ENCODE assay signal across 29 cellular contexts in genomic region chr1:110763149-110763548, GRCh38.
"Had no signal": no experiment of that assay in that cellular context is flagged by ENCODE, and none has a peak within 500 bp of the region (broad histone marks: within the 10 kb centered on the region; RNA-seq: fewer than 3 reads in every experiment).

No MANE protein-coding gene starts in this region.

- H3K36me3 Mint-ChIP-seq: stimulated activated effector memory CD8-positive, alpha-beta T cell treated with anti-CD3 and anti-CD28 coated beads, Interleukin-12 subunit alpha, Interleukin-12 subunit beta, amount 100 ng/mL, for 72 hours; stimulated activated memory B cell treated with anti-CD40 and anti-IgM and Interleukin-4, amounts not matched to agents 10 μg/mL and 1 μg/mL and 100 μg/mL, for 72 hours; stimulated activated naive B cell treated with anti-CD40 and anti-IgM and Interleukin-4, amounts not matched to agents 10 μg/mL and 1 μg/mL and 100 μg/mL, for 72 hours; type B pancreatic cell had no signal

- ATAC-seq: stimulated activated effector memory CD8-positive, alpha-beta T cell treated with anti-CD3 and anti-CD28 coated beads, Interleukin-12 subunit alpha, Interleukin-12 subunit beta, amount 100 ng/mL, for 72 hours; stimulated activated memory B cell treated with anti-CD40 and anti-IgM and Interleukin-4, amounts not matched to agents 10 μg/mL and 1 μg/mL and 100 μg/mL, for 72 hours; stimulated activated naive B cell treated with anti-CD40 and anti-IgM and Interleukin-4, amounts not matched to agents 10 μg/mL and 1 μg/mL and 100 μg/mL, for 72 hours; stimulated activated naive CD8-positive, alpha-beta T cell treated with anti-CD3 and anti-CD28 coated beads, Interleukin-15, amount 100 ng/mL, for 72 hours; stimulated activated naive CD8-positive, alpha-beta T cell treated with anti-CD3 and anti-CD28 coated beads, Interleukin-15, Interleukin-2, amounts not matched to agents 100 U/mL and 50 U/mL, for 24 hours; upper lobe of right lung had no signal

- DNase-seq: stimulated activated CD4-positive, alpha-beta T cell treated with anti-CD3 and anti-CD28 coated beads, Interleukin-2, amount 100 ng/mL, for 48 hours; stimulated activated CD4-positive, alpha-beta T cell treated with anti-CD3 and anti-CD28 coated beads, Interleukin-4, amount 100 ng/mL, for 1 hour; stimulated activated CD4-positive, alpha-beta T cell treated with anti-CD3 and anti-CD28 coated beads, Interleukin-4, amount 100 ng/mL, for 24 hours; stimulated activated CD4-positive, alpha-beta T cell treated with anti-CD3 and anti-CD28 coated beads, Interleukin-4, amount 100 ng/mL, for 4 hours; stimulated activated CD8-positive, alpha-beta memory T cell treated with anti-CD3 and anti-CD28 coated beads, Interleukin-4, amount 100 ng/mL, for 48 hours; stimulated activated naive B cell treated with anti-CD40 and anti-IgM and Interleukin-4, amounts not matched to agents 10 μg/mL and 1 μg/mL and 100 μg/mL, for 72 hours; stimulated activated naive CD4-positive, alpha-beta T cell; stimulated activated naive CD4-positive, alpha-beta T cell treated with Interleukin-2 at 50 U/mL for 16 hours; stimulated activated naive CD8-positive, alpha-beta T cell treated with anti-CD3 and anti-CD28 coated beads, Interleukin-15, amount 100 ng/mL, for 72 hours; stimulated activated naive CD8-positive, alpha-beta T cell treated with anti-CD3 and anti-CD28 coated beads, Interleukin-15, Interleukin-2, amounts not matched to agents 100 U/mL and 50 U/mL, for 24 hours; stomach; substantia nigra; testis; thyroid gland; tibial artery; transverse colon; trophoblast cell; upper lobe of left lung; upper lobe of right lung; uterus had no signal

- H3K4me3 Mint-ChIP-seq: stimulated activated effector memory CD8-positive, alpha-beta T cell treated with anti-CD3 and anti-CD28 coated beads, Interleukin-12 subunit alpha, Interleukin-12 subunit beta, amount 100 ng/mL, for 72 hours; stimulated activated memory B cell treated with anti-CD40 and anti-IgM and Interleukin-4, amounts not matched to agents 10 μg/mL and 1 μg/mL and 100 μg/mL, for 72 hours; stimulated activated naive B cell treated with anti-CD40 and anti-IgM and Interleukin-4, amounts not matched to agents 10 μg/mL and 1 μg/mL and 100 μg/mL, for 72 hours; stimulated activated naive CD8-positive, alpha-beta T cell treated with anti-CD3 and anti-CD28 coated beads, Interleukin-15, amount 100 ng/mL, for 72 hours; stimulated activated naive CD8-positive, alpha-beta T cell treated with anti-CD3 and anti-CD28 coated beads, Interleukin-15, Interleukin-2, amounts not matched to agents 100 ng/mL and 50 ng/mL, for 24 hours; type B pancreatic cell had no signal

- H3K4me1 ChIP-seq: stomach, testis, thyroid gland, tibial artery, tibial nerve, upper lobe of right lung, uterus, vagina had no signal

- H3K36me3 ChIP-seq: stomach, suprapubic skin, thoracic aorta, thyroid gland, tibial artery, tibial nerve, transverse colon, upper lobe of left lung, upper lobe of right lung, uterus, vagina had no signal

- H3K9me3 ChIP-seq: stomach, suprapubic skin, testis, thoracic aorta, thyroid gland, tibial artery, tibial nerve, transverse colon, upper lobe of left lung, upper lobe of right lung, uterus, vagina had no signal

- H3K27me3 ChIP-seq: testis, thyroid gland, upper lobe of left lung, vagina had no signal

- H3K27ac ChIP-seq: stomach, suprapubic skin, testis, thoracic aorta, thyroid gland, tibial artery, tibial nerve, transverse colon, upper lobe of left lung, upper lobe of right lung, uterus, vagina had no signal

- H3K27ac Mint-ChIP-seq: stimulated activated effector memory CD8-positive, alpha-beta T cell treated with anti-CD3 and anti-CD28 coated beads, Interleukin-12 subunit alpha, Interleukin-12 subunit beta, amount 100 ng/mL, for 72 hours; stimulated activated memory B cell treated with anti-CD40 and anti-IgM and Interleukin-4, amounts not matched to agents 10 μg/mL and 1 μg/mL and 100 μg/mL, for 72 hours; stimulated activated naive B cell treated with anti-CD40 and anti-IgM and Interleukin-4, amounts not matched to agents 10 μg/mL and 1 μg/mL and 100 μg/mL, for 72 hours; stimulated activated naive CD8-positive, alpha-beta T cell treated with anti-CD3 and anti-CD28 coated beads, Interleukin-15, Interleukin-2, amounts not matched to agents 100 ng/mL and 50 ng/mL, for 24 hours; type B pancreatic cell had no signal

- H3K4me3 ChIP-seq: stomach, suprapubic skin, testis, thoracic aorta, thyroid gland, tibial artery, tibial nerve, transverse colon, upper lobe of left lung, upper lobe of right lung, uterus, vagina had no signal

- H3K9me3 Mint-ChIP-seq: stimulated activated effector memory CD8-positive, alpha-beta T cell treated with anti-CD3 and anti-CD28 coated beads, Interleukin-12 subunit alpha, Interleukin-12 subunit beta, amount 100 ng/mL, for 72 hours; stimulated activated memory B cell treated with anti-CD40 and anti-IgM and Interleukin-4, amounts not matched to agents 10 μg/mL and 1 μg/mL and 100 μg/mL, for 72 hours; stimulated activated naive B cell treated with anti-CD40 and anti-IgM and Interleukin-4, amounts not matched to agents 10 μg/mL and 1 μg/mL and 100 μg/mL, for 72 hours; stimulated activated naive CD8-positive, alpha-beta T cell treated with anti-CD3 and anti-CD28 coated beads, Interleukin-15, amount 100 ng/mL, for 72 hours; stimulated activated naive CD8-positive, alpha-beta T cell treated with anti-CD3 and anti-CD28 coated beads, Interleukin-15, Interleukin-2, amounts not matched to agents 100 ng/mL and 50 ng/mL, for 24 hours; type B pancreatic cell had no signal

- FAIRE-seq: urothelium cell line had no signal
